Comparison of ENCODE assay signal across 8 cellular contexts in the genomic region with DNA sequence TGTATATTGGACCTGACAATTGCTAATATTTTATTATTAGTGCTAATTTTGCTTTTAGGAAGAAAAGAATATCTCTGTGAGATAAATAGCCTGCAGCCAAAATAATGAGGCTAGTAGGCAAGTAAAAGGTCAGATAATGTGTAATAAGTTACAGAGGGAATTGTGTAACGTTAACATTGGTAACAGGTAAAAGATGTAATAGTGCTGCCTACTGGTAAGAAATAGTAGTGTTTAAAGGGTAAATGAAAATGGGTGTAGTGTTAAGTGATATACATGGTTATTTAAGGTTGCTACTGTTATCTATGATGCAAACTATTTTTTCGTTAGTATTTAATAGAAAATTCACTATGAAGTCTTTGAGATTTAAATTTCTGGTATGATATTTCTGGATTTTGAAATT. TPM values are rescaled to one million over a fixed set of nuclear protein-coding genes. Genes with fewer than 3 reads are reported as not detected.
DNase-seq lines count a peak whose midpoint lies in the region; ATAC-seq and TF ChIP-seq lines count a peak whose summit lies in the region.

No MANE protein-coding gene starts in this region.

- H3K27ac ChIP-seq in cardiac muscle cell (no peak overlapping the region), right cardiac atrium (ENCODE audit: low read length) (no peak overlapping the region), right lobe of liver (no peak overlapping the region)

- 28% methylated on average over 2 of the region's 2 CpGs for WGBS in right cardiac atrium
- WGBS in right lobe of liver (ENCODE audit: insufficient coverage, low coverage, low lambda C conversion rate, missing lambda C conversion rate): 4% methylated on average over 2 of the region's 2 CpGs

- no peak for ATAC-seq in right cardiac atrium
- peak; percentile 65 for ATAC-seq in HG03457 (IDR thresholded peaks at IDR 0.05; ENCODE audit: unreplicated experiment)
- peak; percentile 95 to 99 (median 99) for ATAC-seq in right lobe of liver

- H3K9me3 ChIP-seq in cardiac muscle cell (ENCODE audit: low read depth): no peaks in the 10 kb centered on the region
- H3K9me3 ChIP-seq in right cardiac atrium (ENCODE audit: control insufficient read depth, low read length): no peaks in the 10 kb centered on the region
- no peaks in the 10 kb centered on the region for H3K9me3 ChIP-seq in right lobe of liver

- H3K36me3 ChIP-seq in cardiac muscle cell: no peaks in the 10 kb centered on the region
- no peaks in the 10 kb centered on the region for H3K36me3 ChIP-seq in right lobe of liver

- peaks cover 5% of the 10 kb centered on the region for H3K27me3 ChIP-seq in cardiac muscle cell
- H3K27me3 ChIP-seq in right cardiac atrium (ENCODE audit: control insufficient read depth, insufficient read depth): no peaks in the 10 kb centered on the region
- no peaks in the 10 kb centered on the region for H3K27me3 ChIP-seq in right lobe of liver

- TF ChIP-seq CTCF in cardiac muscle cell (IDR thresholded peaks at IDR 0.05; ENCODE audit: low read depth, low read length) (peak; percentile 43), right lobe of liver (IDR thresholded peaks at IDR 0.05) (peak; percentile 50 to 79 (median 64))

- DNase-seq in cardiac muscle cell (ENCODE audit: low read depth in 1 of 2, low spot score in 1 of 2): peak in 1 of 2 donors; percentile 30
- DNase-seq in right cardiac atrium: no peak
- peak; percentile 28 for DNase-seq in SKM-1 treated with dmso at 0.1 percent for 144 hours (lab: John Stamatoyannopoulos, UW; ENCODE audit: unreplicated experiment)
- DNase-seq in right lobe of liver: no peak
- DNase-seq in CD1c-positive myeloid dendritic cell (ENCODE audit: extremely low spot score): no peak
- DNase-seq in pons (ENCODE audit: low spot score): no peak
- no peak for DNase-seq in activated T-cell treated with anti-CD3 and anti-CD28 coated beads, Interleukin-2, amount 50 U/mL, for 1 hour

- intact Hi-C loops in right cardiac atrium (cut with DNase I) (no loop called here), right lobe of liver (cut with DNase I) (no loop called here)

- H3K4me1 ChIP-seq in cardiac muscle cell (ENCODE audit: low read depth) (no peaks in the 10 kb centered on the region), right cardiac atrium (ENCODE audit: control insufficient read depth, insufficient read depth, low read length) (no peaks in the 10 kb centered on the region), right lobe of liver (peaks cover 0 to 6% (median 0%) of the 10 kb centered on the region in 4 donors)

- no peak for TF ChIP-seq POLR2A in right lobe of liver (IDR thresholded peaks at IDR 0.05)

- H3K4me3 ChIP-seq in cardiac muscle cell: no peak overlapping the region
- no peak overlapping the region for H3K4me3 ChIP-seq in right cardiac atrium (ENCODE audit: low read length)
- H3K4me3 ChIP-seq in right lobe of liver: no peak overlapping the region

RNA-seq across cellular contexts. Expression of gene FOXP2, which starts 9.2 kb away (rescaled TPM):
- total RNA-seq in cardiac muscle cell (1.5 and 2.7 TPM in 2 replicates), right cardiac atrium (1 to 10 TPM; 2.0 to 4.5 (median 2.3) TPM), right lobe of liver (1 to 10 TPM; 2.9 to 8.3 (median 4.4) TPM)
- polyA plus RNA-seq in cardiac muscle cell (1.1 and 1.3 TPM in 2 replicates), right cardiac atrium (0.66 TPM)

Comparison
In these comparisons a context has a peak if more than half of its experiments do, and no peak if none do; other contexts are left out.
1. ATAC-seq: peak in HG03457 (single experiment) and right lobe of liver (4 of 4); none in right cardiac atrium (0 of 2).